ENCODE assay signal across 18 cellular contexts in the genomic region with DNA sequence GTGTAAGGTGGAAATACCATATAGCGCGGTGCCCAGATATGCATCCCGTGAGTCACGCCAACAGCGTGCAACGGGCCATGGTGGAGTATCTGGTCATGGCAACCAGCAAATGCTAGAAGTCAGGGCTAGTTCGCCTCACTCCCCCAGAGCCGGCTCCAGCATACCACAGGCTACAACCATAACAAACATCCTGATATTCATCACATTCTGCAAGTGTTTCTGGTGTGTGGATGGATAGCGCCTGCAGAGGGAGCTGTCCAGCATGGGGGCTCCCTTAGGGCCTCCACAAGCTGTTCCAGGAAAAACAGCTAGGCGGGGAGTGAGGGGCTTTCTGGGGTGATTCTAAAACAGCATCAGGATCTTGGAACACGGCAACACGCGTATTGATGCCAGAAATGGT. TPM values are rescaled to one million over a fixed set of nuclear protein-coding genes. Genes with fewer than 3 reads are reported as not detected.
A peak's percentile ranks its signal among the peaks of the same experiment; 100 is the strongest.
DNase-seq lines count a peak whose midpoint lies in the region; ATAC-seq and TF ChIP-seq lines count a peak whose summit lies in the region.
"Had no signal": no experiment of that assay in that cellular context is flagged by ENCODE, and none has a peak within 500 bp of the region (broad histone marks: within the 10 kb centered on the region; RNA-seq: fewer than 3 reads in every experiment).

No MANE protein-coding gene starts in this region.

- H3K4me1 Mint-ChIP-seq in progenitor cell of endocrine pancreas (ENCODE audit: low read depth) = peaks cover 44% of the 10 kb centered on the region

- H3K4me3 ChIP-seq in fibroblast of mammary gland (ENCODE audit: control insufficient read depth, low read depth, low read length) = no peak overlapping the region
- H3K4me3 ChIP-seq: GM23248, vagina had no signal

- no peaks in the 10 kb centered on the region for H3K9me3 Mint-ChIP-seq in progenitor cell of endocrine pancreas (ENCODE audit: low read depth)
- H3K9me3 Mint-ChIP-seq: activated T-cell treated with anti-CD3 and anti-CD28 coated beads, Interleukin-2, amount 50 U/mL, for 24 hours; T-cell had no signal

- peaks cover 13% of the 10 kb centered on the region for H3K36me3 Mint-ChIP-seq in progenitor cell of endocrine pancreas (ENCODE audit: insufficient read depth)
- H3K36me3 Mint-ChIP-seq: T-cell had no signal

- ATAC-seq in GM21515 (IDR thresholded peaks at IDR 0.05; ENCODE audit: unreplicated experiment) (no peak), GM21737 (IDR thresholded peaks at IDR 0.05; ENCODE audit: unreplicated experiment) (no peak)
- ATAC-seq: activated CD4-positive, alpha-beta T cell treated with anti-CD3 and anti-CD28 coated beads for 36 hours; left lobe of liver; T-cell had no signal

- peak overlapping the region; percentile 62 for H3K27ac Mint-ChIP-seq in progenitor cell of endocrine pancreas
- H3K27ac Mint-ChIP-seq: activated CD4-positive, alpha-beta T cell treated with anti-CD3 and anti-CD28 coated beads for 36 hours; activated T-cell treated with anti-CD3 and anti-CD28 coated beads, Interleukin-2, amount 50 U/mL, for 24 hours; T-cell had no signal

- peak; percentile 50 for DNase-seq in ELF-1 (ENCODE audit: low read depth, low spot score)
- DNase-seq in SK-MEL-5 (ENCODE audit: low read depth, low spot score) = peak; percentile 26
- DNase-seq in fibroblast of mammary gland (ENCODE audit: low read depth) = no peak
- no peak for DNase-seq in progenitor cell of endocrine pancreas (ENCODE audit: low spot score, unreplicated experiment)
- no peak for DNase-seq in activated gamma-delta T cell treated with Interleukin-2 at 50 U/mL for 16 hours
- DNase-seq in MV-4-11 (lab: John Stamatoyannopoulos, UW) = no peak
- DNase-seq: activated CD4-positive, alpha-beta T cell treated with anti-CD3 and anti-CD28 coated beads for 36 hours; activated T-cell treated with anti-CD3 and anti-CD28 coated beads, Interleukin-2, amount 50 U/mL, for 24 hours; DMS53; effector CD4-positive, alpha-beta T cell; nucleus accumbens; stimulated activated CD8-positive, alpha-beta memory T cell treated with anti-CD3 and anti-CD28 coated beads, Interleukin-4, amount 100 ng/mL, for 48 hours; T-cell had no signal

- in situ Hi-C loops in SK-MEL-5 (cut with HindIII; ENCODE audit: low pct_unique_long_range_greater_than_20kb, low sequenced_read_pairs) = no loop called here

- H3K27me3 Mint-ChIP-seq in progenitor cell of endocrine pancreas = no peaks in the 10 kb centered on the region
- H3K27me3 Mint-ChIP-seq: activated CD4-positive, alpha-beta T cell treated with anti-CD3 and anti-CD28 coated beads for 36 hours; activated T-cell treated with anti-CD3 and anti-CD28 coated beads, Interleukin-2, amount 50 U/mL, for 24 hours had no signal

- TF ChIP-seq CTCF in fibroblast of mammary gland (conservative IDR thresholded peaks at IDR 0.05; ENCODE audit: control insufficient read depth, insufficient read depth, low read depth, low read length) (peak; percentile 11), progenitor cell of endocrine pancreas (IDR thresholded peaks at IDR 0.05; ENCODE audit: unreplicated experiment) (no peak)

- H3K4me3 Mint-ChIP-seq in progenitor cell of endocrine pancreas (ENCODE audit: low read depth) = no peak overlapping the region
- H3K4me3 Mint-ChIP-seq: activated CD4-positive, alpha-beta T cell treated with anti-CD3 and anti-CD28 coated beads for 36 hours; activated T-cell treated with anti-CD3 and anti-CD28 coated beads, Interleukin-2, amount 50 U/mL, for 24 hours; T-cell had no signal

RNA-seq across cellular contexts. Expression of a gene that starts 6.8 kb away (rescaled TPM):
- 23.9 and 24.3 TPM in 2 replicates for total RNA-seq in SK-MEL-5 (2014; rRNA removed; shearing (Covaris generic))
- 24.1 and 31.2 TPM in 2 replicates for polyA plus RNA-seq in SK-MEL-5 (2015; cell fraction: cytosol; rRNA removed)
- 11.8 and 18.5 TPM in 2 replicates for polyA plus RNA-seq in SK-MEL-5 (2015; cell fraction: nucleus; rRNA removed)
- 67.8 and 70.1 TPM in 2 replicates for total RNA-seq in progenitor cell of endocrine pancreas

Comparison
In these comparisons a context has a peak if more than half of its experiments do, and no peak if none do; other contexts are left out.
1. DNase-seq: peak in ELF-1 (single experiment) and SK-MEL-5 (single experiment); none in fibroblast of mammary gland (single experiment), progenitor cell of endocrine pancreas (single experiment), activated gamma-delta T cell treated with Interleukin-2 at 50 U/mL for 16 hours (single experiment) and MV-4-11 (single experiment).